In genomic region chr1:53838654-53838974, GRCh38 we compare ENCODE assay signal across 8 cellular contexts. TPM values are rescaled to one million over a fixed set of nuclear protein-coding genes. Genes with fewer than 3 reads are reported as not detected.
A peak's percentile ranks its signal among the peaks of the same experiment; 100 is the strongest.
DNase-seq lines count a peak whose midpoint lies in the region; ATAC-seq, FAIRE-seq and TF ChIP-seq lines count a peak whose summit lies in the region.

No MANE protein-coding gene starts in this region.

- no peak overlapping the region for H3K4ac ChIP-seq in mesendoderm (ENCODE audit: low read depth, low read length)

- peaks cover 25% of the 10 kb centered on the region for H3K4me1 Mint-ChIP-seq in activated naive CD4-positive, alpha-beta T cell treated with anti-CD3 and anti-CD28 coated beads, Interleukin-2, amount 50 U/mL, for 24 hours
- H3K4me1 Mint-ChIP-seq in memory B cell (peaks cover 19% of the 10 kb centered on the region), type B pancreatic cell (ENCODE audit: unreplicated experiment) (peaks cover 15% of the 10 kb centered on the region)

- POLR2A ChIA-PET in GM12878 (lab: Charles Lee), result interaction anchor here (0.6 to 1.6 kb wide), 4 partner anchors 9 to 214 kb away, joined by 3 to 8 read pairs (median 6); partner anchors contain the start of genes IFT25, LRRC42, TCEANC2 and TMEM59

- no peak overlapping the region for H4K5ac ChIP-seq in mesendoderm (ENCODE audit: low read length)

- peak overlapping the region; percentile 98 for H3K4me3 Mint-ChIP-seq in activated naive CD4-positive, alpha-beta T cell treated with anti-CD3 and anti-CD28 coated beads, Interleukin-2, amount 50 U/mL, for 24 hours
- peak overlapping the region; percentile 96 for H3K4me3 Mint-ChIP-seq in memory B cell
- H3K4me3 Mint-ChIP-seq in type B pancreatic cell, result peak overlapping the region; percentile 99

- H3K79me2 ChIP-seq in GM12878 (ENCODE audit: control insufficient read depth, insufficient read depth, low read length), result peaks cover 46% of the 10 kb centered on the region
- H3K79me2 ChIP-seq in mesendoderm (ENCODE audit: control insufficient read depth, insufficient read depth, low read length), result peaks cover 35% of the 10 kb centered on the region

- H2BK120ac ChIP-seq in mesendoderm (ENCODE audit: low read depth, low read length), result no peak overlapping the region

- H2BK5ac ChIP-seq in mesendoderm (ENCODE audit: low read length), result no peak overlapping the region

- H3K27me3 ChIP-seq in GM12878 (replicated peaks in 1 of 2; ENCODE audit: control insufficient read depth in 2 of 2, insufficient read depth in 2 of 2, low read length in 1 of 2) (no peaks in the 10 kb centered on the region), mesendoderm (ENCODE audit: insufficient read depth, low read length, poor library complexity) (no peaks in the 10 kb centered on the region)

- no peak overlapping the region for H3K18ac ChIP-seq in mesendoderm (ENCODE audit: low read length)

- no peaks in the 10 kb centered on the region for H4K20me1 ChIP-seq in GM12878 (ENCODE audit: control insufficient read depth, insufficient read depth)

- SMC1A ChIA-PET in GM12878 (lab: Charles Lee; ENCODE audit: uncharacterized antibody, unreplicated experiment), result interaction anchor here (0.9 kb wide), 1 partner anchor 107 kb away, joined by 3 read pairs; the partner anchor contains the start of gene IFT25

- CTCF ChIA-PET in GM12878 (lab: Yijun Ruan, JAX), result interaction anchor here (0.9 to 1.4 kb wide), 4 partner anchors 22 to 121 kb away, joined by 3 to 5 read pairs (median 4); no protein-coding TSS in a partner anchor

- RAD21 ChIA-PET in GM12878 (lab: Charles Lee; ENCODE audit: unreplicated experiment), result no interaction called here

- H3K27me3 Mint-ChIP-seq in activated naive CD4-positive, alpha-beta T cell treated with anti-CD3 and anti-CD28 coated beads, Interleukin-2, amount 50 U/mL, for 24 hours, result no peaks in the 10 kb centered on the region
- H3K27me3 Mint-ChIP-seq in memory B cell (peaks cover 2% of the 10 kb centered on the region), type B pancreatic cell (no peaks in the 10 kb centered on the region)

- no peak overlapping the region for H2AK5ac ChIP-seq in mesendoderm (ENCODE audit: low read length)

- H2BK15ac ChIP-seq in mesendoderm (replicated peaks; ENCODE audit: low read depth), result no peak overlapping the region

- peak overlapping the region; percentile 98 for H3K27ac Mint-ChIP-seq in activated naive CD4-positive, alpha-beta T cell treated with anti-CD3 and anti-CD28 coated beads, Interleukin-2, amount 50 U/mL, for 24 hours
- peak overlapping the region; percentile 98 for H3K27ac Mint-ChIP-seq in memory B cell
- H3K27ac Mint-ChIP-seq in type B pancreatic cell, result peak overlapping the region; percentile 97

- no peak overlapping the region for H3K23ac ChIP-seq in mesendoderm (ENCODE audit: low read length)

- H3K9me3 Mint-ChIP-seq in activated naive CD4-positive, alpha-beta T cell treated with anti-CD3 and anti-CD28 coated beads, Interleukin-2, amount 50 U/mL, for 24 hours, result no peaks in the 10 kb centered on the region
- peaks cover 2% of the 10 kb centered on the region for H3K9me3 Mint-ChIP-seq in memory B cell
- H3K9me3 Mint-ChIP-seq in type B pancreatic cell, result no peaks in the 10 kb centered on the region

- TF ChIP-seq EP300 in GM12878 (IDR thresholded peaks at IDR 0.05; ENCODE audit: borderline replicate concordance in 1 of 2, control insufficient read depth in 1 of 2, low read depth in 2 of 2, low read length in 2 of 2), result no peak

- in situ Hi-C loops in GM12878 (cut with MboI), result no loop called here

- peaks cover 3% of the 10 kb centered on the region for H3K36me3 Mint-ChIP-seq in activated naive CD4-positive, alpha-beta T cell treated with anti-CD3 and anti-CD28 coated beads, Interleukin-2, amount 50 U/mL, for 24 hours
- H3K36me3 Mint-ChIP-seq in memory B cell (no peaks in the 10 kb centered on the region), type B pancreatic cell (peaks cover 3% of the 10 kb centered on the region)

- peaks cover 8% of the 10 kb centered on the region for H3K79me1 ChIP-seq in mesendoderm (ENCODE audit: low read length)

- peak overlapping the region; percentile 99 for H2AFZ ChIP-seq in GM12878 (ENCODE audit: control insufficient read depth, low read depth, low read length)

- H3K27ac ChIP-seq in GM12878 (ENCODE audit: control insufficient read depth, insufficient read depth), result peak overlapping the region; percentile 99
- H3K27ac ChIP-seq in mesendoderm (ENCODE audit: low read depth, low read length), result no peak overlapping the region

- H3K56ac ChIP-seq in mesendoderm (ENCODE audit: low read length), result no peak overlapping the region

- H3K9ac ChIP-seq in GM12878 (ENCODE audit: control insufficient read depth, insufficient read depth, low read length) (no peak overlapping the region; the same call in 1 of the 2 replicates), mesendoderm (ENCODE audit: low read length) (no peak overlapping the region)

- TF ChIP-seq POLR2A in GM12878 (IDR thresholded peaks at IDR 0.05; ENCODE audit: low read depth, low read length), result no peak

- no peaks in the 10 kb centered on the region; the same call in 2 of the 3 replicates for H3K9me3 ChIP-seq in GM12878 (replicated peaks; ENCODE audit: control insufficient read depth, insufficient read depth, low read length)

- H3K36me3 ChIP-seq in GM12878 (ENCODE audit: control insufficient read depth in 2 of 2, insufficient read depth in 2 of 2, low read length in 1 of 2), result no peaks in the 10 kb centered on the region
- no peaks in the 10 kb centered on the region for H3K36me3 ChIP-seq in mesendoderm (ENCODE audit: control insufficient read depth, insufficient read depth, low read length)

- 13% methylated on average over 2 of the region's 2 CpGs for WGBS in GM12878 (ENCODE audit: insufficient coverage, insufficient replicate concordance, low lambda C conversion rate, missing lambda C conversion rate)
- no CpG with 5 or more reads among the region's 2 CpGs for WGBS in mesendoderm (ENCODE audit: extremely low coverage, insufficient coverage, low lambda C conversion rate)

- peak overlapping the region; percentile 40; the same call in 1 of the 2 replicates for H3K4me2 ChIP-seq in GM12878 (ENCODE audit: control insufficient read depth, insufficient read depth)
- H3K4me2 ChIP-seq in mesendoderm (ENCODE audit: low read length), result no peak overlapping the region

- no peak for TF ChIP-seq CTCF in GM12878 (IDR thresholded peaks at IDR 0.05 in 2 of 3, conservative IDR thresholded peaks at IDR 0.05 in 1 of 3; ENCODE audit: control insufficient read depth in 2 of 3, extremely low read depth in 1 of 3, insufficient read depth in 1 of 3, low read depth in 3 of 3, low read length in 3 of 3)
- TF ChIP-seq CTCF in type B pancreatic cell (conservative IDR thresholded peaks at IDR 0.05), result no peak

- H4K8ac ChIP-seq in mesendoderm (ENCODE audit: low read depth, low read length), result no peak overlapping the region

- no peak for TF ChIP-seq RAD21 in GM12878 (IDR thresholded peaks at IDR 0.05; ENCODE audit: insufficient read depth, low read depth, low read length)

- peak; percentile 66 for FAIRE-seq in GM12878 (lab: Jason Lieb, UNC)

- H3K4me1 ChIP-seq in GM12878 (ENCODE audit: control insufficient read depth, insufficient read depth, low read length) (peaks cover 7% of the 10 kb centered on the region; the same call in 1 of the 2 replicates), mesendoderm (ENCODE audit: control insufficient read depth, low read depth, low read length) (peaks cover 2% of the 10 kb centered on the region)

- no peak for DNase-seq in activated naive CD4-positive, alpha-beta T cell treated with Interleukin-2 at 50 U/mL for 16 hours
- DNase-seq in GM12878 (ENCODE audit: low read depth, low spot score) (no peak), memory B cell (ENCODE audit: low spot score in 2 of 2) (no peak), type B pancreatic cell (ENCODE audit: extremely low spot score, unreplicated experiment) (no peak), SKM-1 (lab: John Stamatoyannopoulos, UW; ENCODE audit: unreplicated experiment) (no peak), mesendoderm (no peak)

- BruUV-seq in GM12878 (replicated peaks; lab: Mats Ljungman, UMichigan), result no TSS peak

- intact Hi-C loops in GM12878 (cut with micrococcal nuclease; ENCODE audit: unreplicated experiment), result loop anchor here (5.0 kb wide), 1 partner anchor 214 kb away; the partner anchor contains the start of genes TCEANC2 and TMEM59

- H3K4me3 ChIP-seq in GM12878, result peak overlapping the region; percentile 88; the same call in 1 of the 2 replicates
- no peak overlapping the region for H3K4me3 ChIP-seq in mesendoderm (ENCODE audit: low read length)

- ATAC-seq in GM12878, result no peak
- ATAC-seq in memory B cell (ENCODE audit: low read depth), result no peak
- ATAC-seq in HG03469 (IDR thresholded peaks at IDR 0.05; ENCODE audit: unreplicated experiment), result no peak

RNA-seq across cellular contexts. Expression of gene NDC1, which starts 0.5 kb away (rescaled TPM):
- total RNA-seq in GM12878 (2013; cell fraction: nucleolus; rRNA removed), result 41.4 and 46.7 TPM in 2 replicates
- total RNA-seq in GM12878 (2014; rRNA removed), result 53.0 and 59.6 TPM in 2 replicates
- total RNA-seq in GM12878 (2014; rRNA removed; fragmentation: Illumina TruSeq; extraction: Trizol), result 44.7 and 47.8 TPM in 2 replicates
- 39.4 and 46.5 TPM in 2 replicates for total RNA-seq in GM12878 (2021)
- 11.2 TPM for polyA plus RNA-seq in GM12878 (2011; ENCODE audit: low read depth)
- 77.6 and 82.2 TPM in 2 replicates for polyA plus RNA-seq in GM12878 (2011; rRNA removed)
- polyA plus RNA-seq in GM12878 (2011; cell fraction: cytosol; rRNA removed), result 40.5 and 46.2 TPM in 2 replicates
- 22.8 and 23.7 TPM in 2 replicates for polyA plus RNA-seq in GM12878 (2011; cell fraction: nucleus; rRNA removed)
- polyA plus RNA-seq in GM12878 (2012), result 15.8 and 19.8 TPM in 2 replicates
- polyA plus RNA-seq in GM12878 (2014; fragmentation: Illumina TruSeq; extraction: Trizol), result 46.1 and 54.2 TPM in 2 replicates
- 10 to 100 TPM; 20.2 to 24.9 TPM for polyA plus RNA-seq in GM12878 (2014; fragmentation: Nextera tagmentation; extraction: Ambion mirVana)
- polyA plus RNA-seq in GM12878 (2014; rRNA removed), result 29.6 and 37.6 TPM in 2 replicates
- polyA plus RNA-seq in GM12878 (2016; fragmentation: Nextera tagmentation; extraction: Ambion mirVana), result 10 to 100 TPM; 52.4 to 54.2 TPM
- 88.5 and 119 TPM in 2 replicates for polyA minus RNA-seq in GM12878 (2011; rRNA and poly(A)+ RNA removed)
- 30.4 and 31.0 TPM in 2 replicates for polyA minus RNA-seq in GM12878 (2011; cell fraction: cytosol; rRNA and poly(A)+ RNA removed)
- polyA minus RNA-seq in GM12878 (2011; cell fraction: nucleus; rRNA and poly(A)+ RNA removed), result 17.9 and 19.5 TPM in 2 replicates
- 19.7 and 29.5 TPM in 2 replicates for total RNA-seq in type B pancreatic cell (ENCODE audit: low replicate concordance)
- polyA plus RNA-seq in mesendoderm (2013, experiment 1 of 2), result 36.0 TPM
- polyA plus RNA-seq in mesendoderm (2013, experiment 2 of 2), result 34.9 TPM

RNA-seq across cellular contexts. Expression of gene YIPF1, which starts 51.0 kb away (rescaled TPM):
- total RNA-seq in GM12878 (2013; cell fraction: nucleolus; rRNA removed), result 13.8 and 15.5 TPM in 2 replicates
- total RNA-seq in GM12878 (2014; rRNA removed) (20.4 and 24.6 TPM in 2 replicates), GM12878 (2014; rRNA removed; fragmentation: Illumina TruSeq; extraction: Trizol) (17.1 and 20.6 TPM in 2 replicates), GM12878 (2021) (13.5 and 14.5 TPM in 2 replicates), type B pancreatic cell (ENCODE audit: low replicate concordance) (30.2 and 31.6 TPM in 2 replicates)
- polyA plus RNA-seq in GM12878 (2011; ENCODE audit: low read depth), result 17.5 TPM
- polyA plus RNA-seq in GM12878 (2011; rRNA removed) (36.0 and 36.3 TPM in 2 replicates), GM12878 (2014; fragmentation: Illumina TruSeq; extraction: Trizol) (23.4 and 30.2 TPM in 2 replicates), GM12878 (2014; fragmentation: Nextera tagmentation; extraction: Ambion mirVana) (10 to 100 TPM; 13.0 to 15.7 TPM), GM12878 (2014; rRNA removed) (16.6 and 17.7 TPM in 2 replicates), GM12878 (2016; fragmentation: Nextera tagmentation; extraction: Ambion mirVana) (10 to 100 TPM; 20.2 to 24.2 TPM)
- polyA plus RNA-seq in GM12878 (2011; cell fraction: cytosol; rRNA removed), result 30.2 and 33.3 TPM in 2 replicates
- 17.6 and 21.2 TPM in 2 replicates for polyA plus RNA-seq in GM12878 (2011; cell fraction: nucleus; rRNA removed)
- 12.5 and 12.8 TPM in 2 replicates for polyA plus RNA-seq in GM12878 (2012)
- 24.9 and 28.0 TPM in 2 replicates for polyA minus RNA-seq in GM12878 (2011; rRNA and poly(A)+ RNA removed)
- polyA minus RNA-seq in GM12878 (2011; cell fraction: cytosol; rRNA and poly(A)+ RNA removed), result 5.9 and 10.4 TPM in 2 replicates
- polyA minus RNA-seq in GM12878 (2011; cell fraction: nucleus; rRNA and poly(A)+ RNA removed), result 7.3 and 7.4 TPM in 2 replicates
- polyA plus RNA-seq in mesendoderm (2013, experiment 1 of 2), result 30.8 TPM
- polyA plus RNA-seq in mesendoderm (2013, experiment 2 of 2), result 31.2 TPM

RNA-seq across cellular contexts. Expression of gene DIO1, which starts 55.4 kb away (rescaled TPM):
- not detected in 2 replicates for total RNA-seq in GM12878 (2013; cell fraction: nucleolus; rRNA removed)
- total RNA-seq in GM12878 (2014; rRNA removed), result not detected in 2 replicates
- not detected in 2 replicates for total RNA-seq in GM12878 (2014; rRNA removed; fragmentation: Illumina TruSeq; extraction: Trizol)
- total RNA-seq in GM12878 (2021), result not detected in 2 replicates
- polyA plus RNA-seq in GM12878 (2011; ENCODE audit: low read depth), result 0.21 TPM
- 0.04 TPM in 1 of 2 replicates, not detected in the other for polyA plus RNA-seq in GM12878 (2011; rRNA removed)
- polyA plus RNA-seq in GM12878 (2011; cell fraction: cytosol; rRNA removed), result 0.04 TPM in 1 of 2 replicates, not detected in the other
- polyA plus RNA-seq in GM12878 (2011; cell fraction: nucleus; rRNA removed), result 0.23 TPM in 1 of 2 replicates, not detected in the other
- polyA plus RNA-seq in GM12878 (2012), result 0.17 and 0.37 TPM in 2 replicates
- 0.12 TPM in 1 of 2 replicates, not detected in the other for polyA plus RNA-seq in GM12878 (2014; fragmentation: Illumina TruSeq; extraction: Trizol)
- polyA plus RNA-seq in GM12878 (2014; fragmentation: Nextera tagmentation; extraction: Ambion mirVana), result under 1 TPM in 1 of 2 experiments, not detected in 1; 0.13 TPM
- 0.26 TPM in 1 of 2 replicates, not detected in the other for polyA plus RNA-seq in GM12878 (2014; rRNA removed)
- under 1 TPM in 1 of 2 experiments, not detected in 1; 0.11 TPM for polyA plus RNA-seq in GM12878 (2016; fragmentation: Nextera tagmentation; extraction: Ambion mirVana)
- not detected in 2 replicates for polyA minus RNA-seq in GM12878 (2011; rRNA and poly(A)+ RNA removed)
- polyA minus RNA-seq in GM12878 (2011; cell fraction: cytosol; rRNA and poly(A)+ RNA removed), result not detected in 2 replicates
- polyA minus RNA-seq in GM12878 (2011; cell fraction: nucleus; rRNA and poly(A)+ RNA removed), result not detected in 2 replicates
- 4.1 and 6.0 TPM in 2 replicates for total RNA-seq in type B pancreatic cell (ENCODE audit: low replicate concordance)
- not detected for polyA plus RNA-seq in mesendoderm (2013, experiment 1 of 2)
- not detected for polyA plus RNA-seq in mesendoderm (2013, experiment 2 of 2)
